In genomic region chr9:34458967-34459355, GRCh38 we compare ENCODE assay signal across 8 cellular contexts. TPM values are rescaled to one million over a fixed set of nuclear protein-coding genes. Genes with fewer than 3 reads are reported as not detected.
DNase-seq lines count a peak whose midpoint lies in the region; ATAC-seq and TF ChIP-seq lines count a peak whose summit lies in the region.

No MANE protein-coding gene starts in this region.

- H3K4me3 ChIP-seq in right atrium auricular region (peak overlapping the region; percentile 11 to 76), astrocyte of the spinal cord (ENCODE audit: low read depth, low read length) (peak overlapping the region; percentile 27), mesodermal cell (ENCODE audit: extremely low read depth, insufficient read depth, low read length, poor library complexity, severe bottlenecking) (peak overlapping the region; percentile 11)

- H3K4me1 ChIP-seq in right atrium auricular region (peaks cover 0 to 34% of the 10 kb centered on the region in 2 donors), mesodermal cell (ENCODE audit: control insufficient read depth, insufficient read depth, low read length, poor library complexity, severe bottlenecking) (peaks cover 16% of the 10 kb centered on the region)

- H3K9me3 ChIP-seq in right atrium auricular region = no peaks in the 10 kb centered on the region
- H3K9me3 ChIP-seq in mesodermal cell (ENCODE audit: control insufficient read depth, low read length) = no peaks in the 10 kb centered on the region

- ATAC-seq in GM18511 (IDR thresholded peaks at IDR 0.05; ENCODE audit: unreplicated experiment) (no peak), HG03442 (IDR thresholded peaks at IDR 0.05; ENCODE audit: unreplicated experiment) (no peak)

- intact Hi-C loops in cardiac septum (cut with DNase I) = loop anchor here (5.0 kb wide), 1 partner anchor 153 kb away; the partner anchor contains the start of gene RPP25L

- 41 to 49% methylated on average over 11 of the region's 11 CpGs for WGBS in mesodermal cell (ENCODE audit: insufficient coverage in 2 of 2), 2 experiments

- DNase-seq in right atrium auricular region (ENCODE audit: low spot score) (no peak), cardiac septum (ENCODE audit: low spot score) (no peak), astrocyte of the spinal cord (ENCODE audit: low read depth, low spot score) (no peak), cortex of kidney (lab: John Stamatoyannopoulos, UW) (no peak), NCI-H128 (lab: John Stamatoyannopoulos, UW; ENCODE audit: unreplicated experiment) (no peak)

- TF ChIP-seq CTCF in right atrium auricular region (IDR thresholded peaks at IDR 0.05) = no peak
- TF ChIP-seq CTCF in astrocyte of the spinal cord (IDR thresholded peaks at IDR 0.05; ENCODE audit: low read depth, low read length) = no peak

- no peaks in the 10 kb centered on the region for H3K36me3 ChIP-seq in right atrium auricular region
- H3K36me3 ChIP-seq in mesodermal cell (ENCODE audit: control insufficient read depth, insufficient read depth, low read length) = no peaks in the 10 kb centered on the region

- H3K27ac ChIP-seq in right atrium auricular region (no peak overlapping the region), mesodermal cell (ENCODE audit: low read depth, low read length, severe bottlenecking) (no peak overlapping the region)

- in situ Hi-C loops in astrocyte of the spinal cord (cut with HindIII; ENCODE audit: low sequenced_read_pairs) = no loop called here

- H3K27me3 ChIP-seq in right atrium auricular region = no peaks in the 10 kb centered on the region

RNA-seq across cellular contexts. Expression of gene DNAI1, which starts 0.4 kb away (rescaled TPM):
- total RNA-seq in right atrium auricular region (not detected), cardiac septum (0.30 TPM)
- 0.70 TPM for polyA plus RNA-seq in mesodermal cell (2013, experiment 1 of 2)
- 1.2 TPM for polyA plus RNA-seq in mesodermal cell (2013, experiment 2 of 2)

RNA-seq across cellular contexts. Expression of gene FAM219A, which starts 0.6 kb away (rescaled TPM):
- total RNA-seq in right atrium auricular region = 10 to 100 TPM; 10.5 to 19.9 TPM
- 39.1 TPM for total RNA-seq in cardiac septum
- polyA plus RNA-seq in mesodermal cell (2013, experiment 1 of 2) = 26.8 TPM
- 22.0 TPM for polyA plus RNA-seq in mesodermal cell (2013, experiment 2 of 2)
